ENCODE assay signal across 19 cellular contexts in genomic region chr1:201710632-201711031, GRCh38.
DNase-seq lines count a peak whose midpoint lies in the region; ATAC-seq and TF ChIP-seq lines count a peak whose summit lies in the region.
"Had no signal": no experiment of that assay in that cellular context is flagged by ENCODE, and none has a peak within 500 bp of the region (broad histone marks: within the 10 kb centered on the region; RNA-seq: fewer than 3 reads in every experiment).

No MANE protein-coding gene starts in this region.

- DNase-seq in right atrium auricular region (ENCODE audit: low spot score) (no peak), cardiac septum (ENCODE audit: low spot score) (no peak), dorsolateral prefrontal cortex (no peak), posterior vena cava (ENCODE audit: low spot score) (peak; percentile 8), uterus (no peak), aorta (no peak)
- DNase-seq in central memory CD4-positive, alpha-beta T cell, result no peak
- DNase-seq: activated CD8-positive, alpha-beta T cell treated with anti-CD3 and anti-CD28 coated beads for 36 hours; CD4-positive, alpha-beta memory T cell; colonic mucosa; DMS79; NCI-H1930; NCI-H69; stimulated activated CD4-positive, alpha-beta T cell treated with anti-CD3 and anti-CD28 coated beads, Interleukin-2, amount 100 ng/mL, for 48 hours had no signal

- H3K4me3 ChIP-seq in right atrium auricular region (no peak overlapping the region), dorsolateral prefrontal cortex (no peak overlapping the region), uterus (no peak overlapping the region), aorta (ENCODE audit: low read length in 2 of 2) (no peak overlapping the region)
- H3K4me3 ChIP-seq: A549, colonic mucosa, GM23338, hepatocyte had no signal

- no peaks in the 10 kb centered on the region for H3K9me3 ChIP-seq in right atrium auricular region
- H3K9me3 ChIP-seq in uterus, result no peaks in the 10 kb centered on the region
- no peaks in the 10 kb centered on the region for H3K9me3 ChIP-seq in aorta (ENCODE audit: control insufficient read depth, low read length)
- H3K9me3 ChIP-seq: A549, colonic mucosa had no signal

- H3K36me3 ChIP-seq in right atrium auricular region (no peaks in the 10 kb centered on the region), uterus (no peaks in the 10 kb centered on the region), aorta (ENCODE audit: control insufficient read depth in 1 of 2, insufficient read depth in 2 of 2, low read length in 1 of 2) (no peaks in the 10 kb centered on the region)
- H3K36me3 ChIP-seq: colonic mucosa had no signal

- ATAC-seq in aorta (ENCODE audit: low FRiP score) (no peak), GM19395 (IDR thresholded peaks at IDR 0.05; ENCODE audit: unreplicated experiment) (no peak)
- ATAC-seq: A549; activated CD8-positive, alpha-beta T cell treated with anti-CD3 and anti-CD28 coated beads for 36 hours; activated T-helper 17 cell treated with anti-CD3 and anti-CD28 coated beads, Interleukin-2, amount 50 U/mL, for 72 hours; GM23338 had no signal

- H3K27me3 ChIP-seq in right atrium auricular region (no peaks in the 10 kb centered on the region), dorsolateral prefrontal cortex (no peaks in the 10 kb centered on the region), uterus (no peaks in the 10 kb centered on the region), aorta (ENCODE audit: control insufficient read depth in 1 of 2, insufficient read depth in 2 of 2, low read length in 1 of 2) (no peaks in the 10 kb centered on the region)
- H3K27me3 ChIP-seq: colonic mucosa, hepatocyte had no signal

- TF ChIP-seq CTCF in right atrium auricular region (IDR thresholded peaks at IDR 0.05), result no peak
- no peak for TF ChIP-seq CTCF in dorsolateral prefrontal cortex (IDR thresholded peaks at IDR 0.05 in 54 of 56, conservative IDR thresholded peaks at IDR 0.05 in 2 of 56; ENCODE audit: low read depth in 1 of 56, partially characterized antibody in 56 of 56)
- TF ChIP-seq CTCF in uterus (IDR thresholded peaks at IDR 0.05), result no peak

- H3K27ac ChIP-seq in right atrium auricular region, result peak overlapping the region; percentile 84 to 94
- H3K27ac ChIP-seq in dorsolateral prefrontal cortex, result peak overlapping the region in 58 of 59 donors; percentile 68 to 100 (median 99)
- peak overlapping the region; percentile 89 to 96 for H3K27ac ChIP-seq in uterus
- H3K27ac ChIP-seq in aorta (ENCODE audit: low read depth in 1 of 2, low read length in 2 of 2), result peak overlapping the region in 1 of 2 donors; percentile 98
- H3K27ac ChIP-seq: colonic mucosa had no signal

- TF ChIP-seq POLR2A in uterus (IDR thresholded peaks at IDR 0.05), result no peak

- intact Hi-C loops in cardiac septum (cut with DNase I) (no loop called here), dorsolateral prefrontal cortex (cut with DNase I) (no loop called here), posterior vena cava (cut with DNase I) (loop anchor here in 1 of 2 donors (2.0 to 5.0 kb wide), 2 partner anchors 82 to 173 kb away; partner anchors contain the start of gene NAV1), uterus (cut with DNase I; ENCODE audit: low total_unique reads) (no loop called here), aorta (cut with DNase I) (loop anchor here in 1 of 2 donors (1.0 kb wide), 1 partner anchor 82 kb away; no protein-coding TSS in a partner anchor)

- H3K4me1 ChIP-seq in right atrium auricular region (peaks cover 0 to 63% of the 10 kb centered on the region in 2 donors), uterus (peaks cover 26 to 32% of the 10 kb centered on the region in 2 donors), aorta (ENCODE audit: control insufficient read depth in 1 of 2, insufficient read depth in 2 of 2, low read length in 2 of 2) (peaks cover 5 to 6% of the 10 kb centered on the region in 2 donors)
